ENCODE assay signal across 10 cellular contexts in genomic region chr11:46357483-46357936, GRCh38. TPM values are rescaled to one million over a fixed set of nuclear protein-coding genes. Genes with fewer than 3 reads are reported as not detected.
DNase-seq lines count a peak whose midpoint lies in the region; ATAC-seq and TF ChIP-seq lines count a peak whose summit lies in the region.
"Had no signal": no experiment of that assay in that cellular context is flagged by ENCODE, and none has a peak within 500 bp of the region (broad histone marks: within the 10 kb centered on the region; RNA-seq: fewer than 3 reads in every experiment).

No MANE protein-coding gene starts in this region.

- no peaks in the 10 kb centered on the region; the same call in 1 of the 2 replicates for H3K36me3 ChIP-seq in OCI-LY1 (ENCODE audit: insufficient read depth, low read length)
- H3K36me3 ChIP-seq: ascending aorta had no signal

- TF ChIP-seq POLR2A in lower leg skin (IDR thresholded peaks at IDR 0.05) = no peak

- H3K27me3 ChIP-seq in OCI-LY1 (ENCODE audit: insufficient read depth, low read length) (no peaks in the 10 kb centered on the region), foreskin keratinocyte (no peaks in the 10 kb centered on the region)
- H3K27me3 ChIP-seq: ascending aorta had no signal

- no peak for ATAC-seq in activated CD8-positive, alpha-beta T cell treated with anti-CD3 and anti-CD28 coated beads for 36 hours
- no peak for ATAC-seq in activated CD8-positive, alpha-beta T cell treated with anti-CD3 and anti-CD28 coated beads, Interleukin-2, amount 10 ng/mL, durations not matched to agents 7 days and 5 days
- ATAC-seq in foreskin keratinocyte (peak; percentile 74), GM19455 (IDR thresholded peaks at IDR 0.05; ENCODE audit: unreplicated experiment) (no peak), GM19035 (IDR thresholded peaks at IDR 0.05; ENCODE audit: unreplicated experiment) (no peak)
- ATAC-seq in stimulated activated naive CD8-positive, alpha-beta T cell treated with anti-CD3 and anti-CD28 coated beads, Interleukin-15, amount 100 ng/mL, for 72 hours = no peak

- no peaks in the 10 kb centered on the region for H3K27me3 Mint-ChIP-seq in activated CD8-positive, alpha-beta T cell treated with anti-CD3 and anti-CD28 coated beads for 36 hours
- H3K27me3 Mint-ChIP-seq in activated CD8-positive, alpha-beta T cell treated with anti-CD3 and anti-CD28 coated beads, Interleukin-2, amount 10 ng/mL, durations not matched to agents 7 days and 5 days (ENCODE audit: low read depth) = no peaks in the 10 kb centered on the region
- no peaks in the 10 kb centered on the region for H3K27me3 Mint-ChIP-seq in stimulated activated naive CD8-positive, alpha-beta T cell treated with anti-CD3 and anti-CD28 coated beads, Interleukin-15, amount 100 ng/mL, for 72 hours

- TF ChIP-seq CTCF in activated CD8-positive, alpha-beta T cell treated with anti-CD3 and anti-CD28 coated beads for 36 hours (IDR thresholded peaks at IDR 0.05) = no peak
- TF ChIP-seq CTCF in OCI-LY1 (IDR thresholded peaks at IDR 0.05; ENCODE audit: low read length) = no peak
- TF ChIP-seq CTCF in foreskin keratinocyte (conservative IDR thresholded peaks at IDR 0.05) = no peak
- TF ChIP-seq CTCF in lower leg skin (IDR thresholded peaks at IDR 0.05) = no peak

- intact Hi-C loops in activated CD8-positive, alpha-beta T cell treated with anti-CD3 and anti-CD28 coated beads for 36 hours (cut with micrococcal nuclease) = no loop called here
- intact Hi-C loops in lower leg skin (cut with DNase I; ENCODE audit: low total_unique reads) = no loop called here

- no peak overlapping the region for H3K9ac ChIP-seq in OCI-LY1 (ENCODE audit: low read length)

- peak overlapping the region; percentile 67 for H3K27ac Mint-ChIP-seq in activated CD8-positive, alpha-beta T cell treated with anti-CD3 and anti-CD28 coated beads for 36 hours
- no peak overlapping the region for H3K27ac Mint-ChIP-seq in activated CD8-positive, alpha-beta T cell treated with anti-CD3 and anti-CD28 coated beads, Interleukin-2, amount 10 ng/mL, durations not matched to agents 7 days and 5 days
- peak overlapping the region; percentile 10 to 83 for H3K27ac Mint-ChIP-seq in stimulated activated naive CD8-positive, alpha-beta T cell treated with anti-CD3 and anti-CD28 coated beads, Interleukin-15, amount 100 ng/mL, for 72 hours

- POLR2A ChIA-PET in activated CD8-positive, alpha-beta T cell treated with anti-CD3 and anti-CD28 coated beads for 36 hours (lab: Charles Lee) = interaction anchor here (1.8 to 3.0 kb wide), 2 partner anchors 9 kb away, joined by 9 to 12 read pairs; partner anchors contain the start of gene DGKZ
- POLR2A ChIA-PET in activated CD8-positive, alpha-beta T cell treated with anti-CD3 and anti-CD28 coated beads, Interleukin-2, amount 10 ng/mL, durations not matched to agents 7 days and 5 days (lab: Charles Lee) = interaction anchor here (0.9 to 1.9 kb wide), 2 partner anchors 9 kb away, joined by 3 to 6 read pairs; no protein-coding TSS in a partner anchor

- no peaks in the 10 kb centered on the region for H4K20me1 ChIP-seq in OCI-LY1 (ENCODE audit: insufficient read depth, low read length)

- no peaks in the 10 kb centered on the region for H3K9me2 ChIP-seq in OCI-LY1 (ENCODE audit: low read depth, low read length)

- H3K36me3 Mint-ChIP-seq in activated CD8-positive, alpha-beta T cell treated with anti-CD3 and anti-CD28 coated beads for 36 hours (ENCODE audit: low read depth) = peaks cover 10% of the 10 kb centered on the region
- peaks cover 22% of the 10 kb centered on the region for H3K36me3 Mint-ChIP-seq in activated CD8-positive, alpha-beta T cell treated with anti-CD3 and anti-CD28 coated beads, Interleukin-2, amount 10 ng/mL, durations not matched to agents 7 days and 5 days (ENCODE audit: low read depth)

- peak; percentile 28 for DNase-seq in activated CD8-positive, alpha-beta T cell treated with anti-CD3 and anti-CD28 coated beads for 36 hours
- no peak for DNase-seq in activated CD8-positive, alpha-beta T cell treated with anti-CD3 and anti-CD28 coated beads, Interleukin-2, amount 10 ng/mL, durations not matched to agents 7 days and 5 days
- peak in 1 of 2 donors; percentile 69 for DNase-seq in foreskin keratinocyte
- no peak for DNase-seq in stimulated activated naive CD8-positive, alpha-beta T cell treated with anti-CD3 and anti-CD28 coated beads, Interleukin-15, amount 100 ng/mL, for 72 hours
- no peak for DNase-seq in lower leg skin (ENCODE audit: low spot score in 2 of 2)
- DNase-seq: NCI-H748 treated with DMSO at 0.1 percent for 48 hours had no signal

- H3K4me1 ChIP-seq in OCI-LY1 (ENCODE audit: insufficient read depth, low read length, severe bottlenecking) (peaks cover 49% of the 10 kb centered on the region), foreskin keratinocyte (peaks cover 10% of the 10 kb centered on the region)

- no peak overlapping the region for H3K4me3 Mint-ChIP-seq in activated CD8-positive, alpha-beta T cell treated with anti-CD3 and anti-CD28 coated beads for 36 hours
- H3K4me3 Mint-ChIP-seq in activated CD8-positive, alpha-beta T cell treated with anti-CD3 and anti-CD28 coated beads, Interleukin-2, amount 10 ng/mL, durations not matched to agents 7 days and 5 days = no peak overlapping the region
- peak overlapping the region; percentile 32 to 60 for H3K4me3 Mint-ChIP-seq in stimulated activated naive CD8-positive, alpha-beta T cell treated with anti-CD3 and anti-CD28 coated beads, Interleukin-15, amount 100 ng/mL, for 72 hours

- H3K4me2 ChIP-seq in OCI-LY1 (ENCODE audit: low read length) = peak overlapping the region; percentile 4; the same call in 1 of the 2 replicates

- 46 to 50% methylated on average over 9 to 11 of the region's 11 CpGs for WGBS in lower leg skin, 2 donors

- no peak overlapping the region for H2AFZ ChIP-seq in OCI-LY1 (ENCODE audit: low read length)

- no peaks in the 10 kb centered on the region for H3K9me3 Mint-ChIP-seq in activated CD8-positive, alpha-beta T cell treated with anti-CD3 and anti-CD28 coated beads for 36 hours
- H3K9me3 Mint-ChIP-seq in activated CD8-positive, alpha-beta T cell treated with anti-CD3 and anti-CD28 coated beads, Interleukin-2, amount 10 ng/mL, durations not matched to agents 7 days and 5 days (ENCODE audit: insufficient read depth) = no peaks in the 10 kb centered on the region
- H3K9me3 Mint-ChIP-seq in stimulated activated naive CD8-positive, alpha-beta T cell treated with anti-CD3 and anti-CD28 coated beads, Interleukin-15, amount 100 ng/mL, for 72 hours = no peaks in the 10 kb centered on the region

- H3K79me2 ChIP-seq in OCI-LY1 (ENCODE audit: insufficient read depth, low read length) = peaks cover 4% of the 10 kb centered on the region; the same call in 1 of the 2 replicates

- H3K9me3 ChIP-seq in OCI-LY1 (ENCODE audit: low read length) = no peaks in the 10 kb centered on the region
- H3K9me3 ChIP-seq: ascending aorta had no signal

- peak overlapping the region; percentile 48 for H3K27ac ChIP-seq in OCI-LY1 (ENCODE audit: low read depth, low read length, poor library complexity, severe bottlenecking)
- no peak overlapping the region for H3K27ac ChIP-seq in foreskin keratinocyte
- H3K27ac ChIP-seq: ascending aorta had no signal

- CTCF ChIA-PET in activated CD8-positive, alpha-beta T cell treated with anti-CD3 and anti-CD28 coated beads for 36 hours (lab: Charles Lee) = interaction anchor here (1.0 to 20.2 kb wide), 5 partner anchors 6 to 120 kb away, joined by 3 to 480 read pairs (median 5); partner anchors contain the start of gene DGKZ
- CTCF ChIA-PET in activated CD8-positive, alpha-beta T cell treated with anti-CD3 and anti-CD28 coated beads, Interleukin-2, amount 10 ng/mL, durations not matched to agents 7 days and 5 days (lab: Charles Lee) = interaction anchor here (16.5 to 17.2 kb wide), 2 partner anchors 4 to 8 kb away, joined by 381 read pairs; partner anchors contain the start of gene DGKZ

- H3K4me3 ChIP-seq in OCI-LY1 (ENCODE audit: low read depth, low read length, poor library complexity, severe bottlenecking) (no peak overlapping the region), lower leg skin (ENCODE audit: low read depth, poor library complexity, severe bottlenecking) (no peak overlapping the region)
- H3K4me3 ChIP-seq: ascending aorta had no signal

- H3F3A ChIP-seq in OCI-LY1 (ENCODE audit: insufficient read depth, low read length) = no peaks in the 10 kb centered on the region

- peaks cover 69% of the 10 kb centered on the region for H3K4me1 Mint-ChIP-seq in activated CD8-positive, alpha-beta T cell treated with anti-CD3 and anti-CD28 coated beads for 36 hours (ENCODE audit: low read depth)
- H3K4me1 Mint-ChIP-seq in activated CD8-positive, alpha-beta T cell treated with anti-CD3 and anti-CD28 coated beads, Interleukin-2, amount 10 ng/mL, durations not matched to agents 7 days and 5 days (ENCODE audit: low read depth) = peaks cover 70% of the 10 kb centered on the region
- H3K4me1 Mint-ChIP-seq in stimulated activated naive CD8-positive, alpha-beta T cell treated with anti-CD3 and anti-CD28 coated beads, Interleukin-15, amount 100 ng/mL, for 72 hours = peaks cover 88% of the 10 kb centered on the region

RNA-seq across cellular contexts. Expression of gene DGKZ, which starts 10.2 kb away (rescaled TPM):
- 10 to 100 TPM; 94.4 to 94.9 TPM for total RNA-seq in activated CD8-positive, alpha-beta T cell treated with anti-CD3 and anti-CD28 coated beads for 36 hours
- total RNA-seq in activated CD8-positive, alpha-beta T cell treated with anti-CD3 and anti-CD28 coated beads, Interleukin-2, amount 10 ng/mL, durations not matched to agents 7 days and 5 days = 100 to 1,000 TPM; 151 to 152 TPM
- total RNA-seq in foreskin keratinocyte (70.1 and 71.6 TPM in 2 replicates), lower leg skin (10 to 100 TPM; 41.8 to 86.4 (median 60.3) TPM)
- polyA plus RNA-seq in foreskin keratinocyte = 57.9 and 59.1 TPM in 2 replicates

RNA-seq across cellular contexts. Expression of gene MDK, which starts 24.0 kb away (rescaled TPM):
- 1 to 10 TPM; 4.2 to 4.9 TPM for total RNA-seq in activated CD8-positive, alpha-beta T cell treated with anti-CD3 and anti-CD28 coated beads for 36 hours
- total RNA-seq in activated CD8-positive, alpha-beta T cell treated with anti-CD3 and anti-CD28 coated beads, Interleukin-2, amount 10 ng/mL, durations not matched to agents 7 days and 5 days = 1 to 10 TPM; 6.9 to 7.4 TPM
- total RNA-seq in foreskin keratinocyte (23.4 and 24.2 TPM in 2 replicates), lower leg skin (10 to 100 TPM in 3 of 4 donors, 1 to 10 TPM in 1; 6.0 to 19.4 (median 12.0) TPM)
- 50.6 and 56.0 TPM in 2 replicates for polyA plus RNA-seq in foreskin keratinocyte

RNA-seq across cellular contexts. Expression of gene CHRM4, which starts 34.1 kb away (rescaled TPM):
- not detected for total RNA-seq in activated CD8-positive, alpha-beta T cell treated with anti-CD3 and anti-CD28 coated beads for 36 hours
- under 1 TPM; 0.37 TPM for total RNA-seq in activated CD8-positive, alpha-beta T cell treated with anti-CD3 and anti-CD28 coated beads, Interleukin-2, amount 10 ng/mL, durations not matched to agents 7 days and 5 days
- total RNA-seq in foreskin keratinocyte (not detected in 2 replicates), lower leg skin (1 to 10 TPM; 1.2 to 8.1 (median 3.3) TPM)
- polyA plus RNA-seq in foreskin keratinocyte = not detected in 2 replicates
- total RNA-seq: ascending aorta had no signal

Comparison
In these comparisons a context has a peak if more than half of its experiments do, and no peak if none do; other contexts are left out.
1. H3K4me3 Mint-ChIP-seq: peak in stimulated activated naive CD8-positive, alpha-beta T cell treated with anti-CD3 and anti-CD28 coated beads, Interleukin-15, amount 100 ng/mL, for 72 hours (2 of 2); none in activated CD8-positive, alpha-beta T cell treated with anti-CD3 and anti-CD28 coated beads for 36 hours (single experiment) and activated CD8-positive, alpha-beta T cell treated with anti-CD3 and anti-CD28 coated beads, Interleukin-2, amount 10 ng/mL, durations not matched to agents 7 days and 5 days (single experiment).